ENCODE assay signal across 15 cellular contexts in genomic region chr1:216325336-216325735, GRCh38.
A peak's percentile ranks its signal among the peaks of the same experiment; 100 is the strongest.
DNase-seq lines count a peak whose midpoint lies in the region; ATAC-seq and TF ChIP-seq lines count a peak whose summit lies in the region.
"Had no signal": no experiment of that assay in that cellular context is flagged by ENCODE, and none has a peak within 500 bp of the region (broad histone marks: within the 10 kb centered on the region; RNA-seq: fewer than 3 reads in every experiment).

No MANE protein-coding gene starts in this region.

- no peaks in the 10 kb centered on the region; the same call in 1 of the 2 replicates for H3K9me3 ChIP-seq in BE2C
- no peaks in the 10 kb centered on the region for H3K9me3 ChIP-seq in MG63
- H3K9me3 ChIP-seq: BLaER1 treated with 17β-estradiol and CSF1 and Interleukin-3, amounts not matched to agents 10 nM and 100 nM had no signal

- peaks cover 27% of the 10 kb centered on the region for H3K4me1 ChIP-seq in BE2C

- no peak for ATAC-seq in WTC11
- no peak for ATAC-seq in GM18873 (IDR thresholded peaks at IDR 0.05; ENCODE audit: low FRiP score, unreplicated experiment)

- H3K27me3 ChIP-seq in BE2C (no peaks in the 10 kb centered on the region), MG63 (no peaks in the 10 kb centered on the region)
- H3K27me3 ChIP-seq: BLaER1 treated with 17β-estradiol and CSF1 and Interleukin-3, amounts not matched to agents 10 nM and 100 nM had no signal

- H3K4me3 ChIP-seq in BE2C (ENCODE audit: low read depth, low read length) (no peak overlapping the region), MG63 (no peak overlapping the region)
- H3K4me3 ChIP-seq: BLaER1 treated with 17β-estradiol and CSF1 and Interleukin-3, amounts not matched to agents 10 nM and 100 nM had no signal

- H3K27ac Mint-ChIP-seq in WTC11: no peak overlapping the region
- H3K27ac Mint-ChIP-seq: CD4-positive, CD25-positive, alpha-beta regulatory T cell; HFFc6; IgD-negative memory B cell had no signal

- peaks cover 1% of the 10 kb centered on the region; the same call in 1 of the 2 replicates for H3K9me3 Mint-ChIP-seq in WTC11
- H3K9me3 Mint-ChIP-seq: HFFc6 had no signal

- H3K36me3 ChIP-seq in BE2C (no peaks in the 10 kb centered on the region), MG63 (no peaks in the 10 kb centered on the region)
- H3K36me3 ChIP-seq: BLaER1 treated with 17β-estradiol and CSF1 and Interleukin-3, amounts not matched to agents 10 nM and 100 nM had no signal

- TF ChIP-seq CTCF in BE2C (IDR thresholded peaks at IDR 0.05; ENCODE audit: low read depth, low read length): no peak
- no peak for TF ChIP-seq CTCF in WTC11 (IDR thresholded peaks at IDR 0.05)

- H3K4me3 Mint-ChIP-seq in WTC11: no peak overlapping the region
- H3K4me3 Mint-ChIP-seq: CD4-positive, CD25-positive, alpha-beta regulatory T cell; HFFc6; IgD-negative memory B cell had no signal

- H3K27me3 Mint-ChIP-seq in WTC11 (ENCODE audit: low read depth): no peaks in the 10 kb centered on the region
- H3K27me3 Mint-ChIP-seq: CD4-positive, CD25-positive, alpha-beta regulatory T cell; IgD-negative memory B cell had no signal

- H3K36me3 Mint-ChIP-seq in WTC11: no peaks in the 10 kb centered on the region
- H3K36me3 Mint-ChIP-seq: CD4-positive, CD25-positive, alpha-beta regulatory T cell; IgD-negative memory B cell had no signal

- DNase-seq in BE2C: peak; percentile 46
- DNase-seq in MG63: peak; percentile 21
- DNase-seq in WTC11 (ENCODE audit: low spot score): peak; percentile 11
- DNase-seq in epidermal melanocyte (ENCODE audit: insufficient read length, low spot score): no peak
- DNase-seq in activated T-cell treated with anti-CD3 and anti-CD28 coated beads, Interleukin-2, amount 50 U/mL, for 1 hour: no peak
- DNase-seq: AML-193; CD4-positive, CD25-positive, alpha-beta regulatory T cell; DMS 273 treated with DMSO at 0.1 percent for 48 hours; DND-41; GDM1; HCEC 1CT; HFFc6 had no signal

- 0 out of 2 replicates have a peak, but pooled peaks cover 3% of the 10 kb centered on the region for H3K4me1 Mint-ChIP-seq in WTC11
- H3K4me1 Mint-ChIP-seq: CD4-positive, CD25-positive, alpha-beta regulatory T cell; IgD-negative memory B cell had no signal

- POLR2A ChIA-PET in WTC11 (lab: Charles Lee): no interaction called here

- CTCF ChIA-PET in WTC11 (lab: Charles Lee): no interaction called here

TF ChIP-seq in WTC11, 78 proteins besides CTCF, POLR2A, EP300 and RAD21:
- TF ChIP-seq NR1H2 (CRISPR knock-in tag; IDR thresholded peaks at IDR 0.05) (no peak), PRRX2 (CRISPR knock-in tag; IDR thresholded peaks at IDR 0.05) (no peak), GRHL2 (CRISPR knock-in tag; IDR thresholded peaks at IDR 0.05; ENCODE audit: insufficient replicate concordance, severe bottlenecking) (no peak), ATF3 (CRISPR knock-in tag; conservative IDR thresholded peaks at IDR 0.05) (no peak), ZNF317 (CRISPR knock-in tag; IDR thresholded peaks at IDR 0.05; ENCODE audit: borderline replicate concordance, low read depth) (no peak), CDX4 (CRISPR knock-in tag; IDR thresholded peaks at IDR 0.05; ENCODE audit: borderline replicate concordance) (no peak), ZNF232 (CRISPR knock-in tag; IDR thresholded peaks at IDR 0.05) (no peak), ZNF416 (CRISPR knock-in tag; IDR thresholded peaks at IDR 0.05) (no peak), TP53 (CRISPR knock-in tag; IDR thresholded peaks at IDR 0.05) (no peak), IRF2 (CRISPR knock-in tag; IDR thresholded peaks at IDR 0.05; ENCODE audit: borderline replicate concordance, low read depth) (no peak), ZBTB43 (CRISPR knock-in tag; IDR thresholded peaks at IDR 0.05) (no peak), USF1 (CRISPR knock-in tag; IDR thresholded peaks at IDR 0.05) (no peak), ZNF138 (CRISPR knock-in tag; conservative IDR thresholded peaks at IDR 0.05) (no peak), MAX (CRISPR knock-in tag; IDR thresholded peaks at IDR 0.05) (no peak), ATF2 (CRISPR knock-in tag; IDR thresholded peaks at IDR 0.05; ENCODE audit: borderline replicate concordance, low read depth) (no peak)

Comparison
In these comparisons a context has a peak if more than half of its experiments do, and no peak if none do; other contexts are left out.
1. DNase-seq: peak in BE2C (single experiment), MG63 (single experiment) and WTC11 (single experiment); none in epidermal melanocyte (single experiment) and activated T-cell treated with anti-CD3 and anti-CD28 coated beads, Interleukin-2, amount 50 U/mL, for 1 hour (single experiment).